ENCODE assay signal across 6 cellular contexts in the genomic region with DNA sequence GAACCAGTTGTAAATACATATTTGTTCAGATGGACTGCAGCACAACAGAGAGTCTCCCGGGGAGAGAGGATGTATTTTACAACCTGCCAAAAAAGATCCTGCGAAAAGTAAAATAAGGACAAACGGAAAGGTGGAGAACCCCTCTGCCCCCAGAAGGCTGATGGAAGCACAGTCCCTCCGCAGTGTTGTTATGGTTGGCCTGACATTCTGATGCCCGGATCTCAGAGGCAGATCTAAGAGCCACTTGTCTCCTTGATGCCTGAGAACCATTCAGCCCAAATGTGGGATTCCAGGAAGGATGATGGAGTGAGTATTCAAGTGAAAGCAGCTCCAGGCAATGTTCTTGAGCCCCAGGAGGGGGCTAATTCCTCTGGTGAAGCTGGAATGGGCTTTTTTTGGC.
"Had no signal": no experiment of that assay in that cellular context is flagged by ENCODE, and none has a peak within 500 bp of the region (broad histone marks: within the 10 kb centered on the region; RNA-seq: fewer than 3 reads in every experiment).

No MANE protein-coding gene starts in this region.

- H3K27ac Mint-ChIP-seq: IgD-negative memory B cell had no signal

- DNase-seq: IMR-90, KBM-7 had no signal

- H3K4me1 Mint-ChIP-seq: IgD-negative memory B cell had no signal

- H3K4me3 ChIP-seq: K562 had no signal

- H3K36me3 Mint-ChIP-seq: IgD-negative memory B cell had no signal

- H3K4me3 Mint-ChIP-seq: IgD-negative memory B cell had no signal

- H3K27ac ChIP-seq: HL-60 had no signal

- ATAC-seq: HepG2, K562 had no signal
